ENCODE assay signal across 8 cellular contexts in genomic region chr19:796692-797527, GRCh38. TPM values are rescaled to one million over a fixed set of nuclear protein-coding genes. Genes with fewer than 3 reads are reported as not detected.
DNase-seq lines count a peak whose midpoint lies in the region; ATAC-seq and TF ChIP-seq lines count a peak whose summit lies in the region.

TSS of gene PTBP1 (plus strand) at chr19:797452. CDS start at chr19:797498, 46 bp downstream.

- BruUV-seq in Calu3 (replicated peaks; lab: Mats Ljungman, UMichigan), result no TSS peak

- no peaks in the 10 kb centered on the region for H3K9me3 Mint-ChIP-seq in Calu3 (ENCODE audit: low read depth, unreplicated experiment)

- H3K9me3 ChIP-seq in HUES64 (ENCODE audit: insufficient read depth, low read depth, low read length) (no peaks in the 10 kb centered on the region), OCI-LY1 (ENCODE audit: low read length) (no peaks in the 10 kb centered on the region)

- H3K36me3 ChIP-seq in HUES64 (ENCODE audit: insufficient read depth, low read length) (peaks cover 28% of the 10 kb centered on the region), OCI-LY1 (ENCODE audit: insufficient read depth, low read length) (peaks cover 40% of the 10 kb centered on the region)

- H3K9me2 ChIP-seq in OCI-LY1 (ENCODE audit: low read depth, low read length), result no peaks in the 10 kb centered on the region

- H3K27ac Mint-ChIP-seq in Calu3 (ENCODE audit: unreplicated experiment), result peak within 1 kb of the TSS; percentile 94

- H3K4me3 Mint-ChIP-seq in Calu3 (ENCODE audit: low read depth, unreplicated experiment), result peak within 1 kb of the TSS; percentile 77

- H3K4me3 ChIP-seq in HUES64 (ENCODE audit: low read length) (peak within 1 kb of the TSS; percentile 99), OCI-LY1 (ENCODE audit: low read depth, low read length, poor library complexity, severe bottlenecking) (peak within 1 kb of the TSS; percentile 98)

- H3K4me1 ChIP-seq in HUES64 (ENCODE audit: insufficient read depth, low read length), result peaks cover 20% of the 10 kb centered on the region
- peaks cover 34% of the 10 kb centered on the region for H3K4me1 ChIP-seq in OCI-LY1 (ENCODE audit: insufficient read depth, low read length, severe bottlenecking)

- no peaks in the 10 kb centered on the region for H4K20me1 ChIP-seq in OCI-LY1 (ENCODE audit: insufficient read depth, low read length)

- H3K27me3 Mint-ChIP-seq in Calu3 (ENCODE audit: unreplicated experiment), result no peaks in the 10 kb centered on the region

- 2% methylated on average over 83 of the region's 83 CpGs for WGBS in HUES64

- H3K27me3 ChIP-seq in HUES64 (ENCODE audit: insufficient read depth, low read length) (no peaks in the 10 kb centered on the region), OCI-LY1 (ENCODE audit: insufficient read depth, low read length) (no peaks in the 10 kb centered on the region)

- peaks cover 41% of the 10 kb centered on the region for H3K79me2 ChIP-seq in OCI-LY1 (ENCODE audit: insufficient read depth, low read length)

- H3K27ac ChIP-seq in HUES64 (ENCODE audit: low read depth, low read length), result peak within 1 kb of the TSS; percentile 97
- H3K27ac ChIP-seq in OCI-LY1 (ENCODE audit: low read depth, low read length, poor library complexity, severe bottlenecking), result peak within 1 kb of the TSS; percentile 52

- CTCF ChIA-PET in Calu3 (lab: Charles Lee), result interaction anchor here (0.6 kb wide), 1 partner anchor 981 kb away, joined by 3 read pairs; no protein-coding TSS in a partner anchor

- H3F3A ChIP-seq in OCI-LY1 (ENCODE audit: insufficient read depth, low read length), result no peaks in the 10 kb centered on the region

- intact Hi-C loops in Calu3 (cut with micrococcal nuclease; ENCODE audit: unreplicated experiment), result no loop called here

- H3K4me2 ChIP-seq in OCI-LY1 (ENCODE audit: low read length), result peak within 1 kb of the TSS; percentile 82

- no peak within 1 kb of the TSS for H2AFZ ChIP-seq in OCI-LY1 (ENCODE audit: low read length)

- DNase-seq in Calu3, result peak; percentile 96
- peak; percentile 98 for DNase-seq in activated CD8-positive, alpha-beta memory T cell treated with anti-CD3 and anti-CD28 coated beads, Interleukin-2, amount 50 U/mL, for 4 hours
- peak; percentile 100 for DNase-seq in mesenteric fat pad (ENCODE audit: low spot score)
- DNase-seq in stimulated activated CD8-positive, alpha-beta memory T cell treated with anti-CD3 and anti-CD28 coated beads, Interleukin-15, amount 100 ng/mL, for 24 hours (ENCODE audit: low read depth), result peak; percentile 93

- no peak for TF ChIP-seq CTCF in Calu3 (IDR thresholded peaks at IDR 0.05; ENCODE audit: unreplicated experiment)
- no peak for TF ChIP-seq CTCF in OCI-LY1 (IDR thresholded peaks at IDR 0.05; ENCODE audit: low read length)

- H3K9ac ChIP-seq in HUES64 (ENCODE audit: low read depth, low read length) (peak within 1 kb of the TSS; percentile 98), OCI-LY1 (ENCODE audit: low read length) (peak within 1 kb of the TSS; percentile 99)

- H3K36me3 Mint-ChIP-seq in Calu3 (ENCODE audit: insufficient read depth, unreplicated experiment), result peaks cover 53% of the 10 kb centered on the region

- H3K4me1 Mint-ChIP-seq in Calu3 (ENCODE audit: low read depth, unreplicated experiment), result peaks cover 10% of the 10 kb centered on the region

- ATAC-seq in GM21447 (IDR thresholded peaks at IDR 0.05; ENCODE audit: unreplicated experiment), result peak; percentile 74

- in situ Hi-C loops in endometrial microvascular endothelial cells (cut with HindIII; ENCODE audit: inconsistent ontology term, low pct_unique_long_range_greater_than_20kb, low sequenced_read_pairs), result no loop called here

RNA-seq across cellular contexts. Expression of gene PTBP1, which starts in this region (rescaled TPM):
- total RNA-seq in Calu3 (2022) (380 and 409 TPM in 2 replicates), endometrial microvascular endothelial cells (ENCODE audit: inconsistent ontology term) (307 TPM), mesenteric fat pad (236 TPM)
- polyA plus RNA-seq in HUES64 (2013, experiment 1 of 2), result 388 TPM
- polyA plus RNA-seq in HUES64 (2013, experiment 2 of 2), result 354 TPM

Comparison
In these comparisons a context has a peak if more than half of its experiments do, and no peak if none do; other contexts are left out.
1. Peak in every context shown above with its lines: DNase-seq, ATAC-seq, H3K4me3 ChIP-seq and H3K27ac ChIP-seq.